In the genomic region with DNA sequence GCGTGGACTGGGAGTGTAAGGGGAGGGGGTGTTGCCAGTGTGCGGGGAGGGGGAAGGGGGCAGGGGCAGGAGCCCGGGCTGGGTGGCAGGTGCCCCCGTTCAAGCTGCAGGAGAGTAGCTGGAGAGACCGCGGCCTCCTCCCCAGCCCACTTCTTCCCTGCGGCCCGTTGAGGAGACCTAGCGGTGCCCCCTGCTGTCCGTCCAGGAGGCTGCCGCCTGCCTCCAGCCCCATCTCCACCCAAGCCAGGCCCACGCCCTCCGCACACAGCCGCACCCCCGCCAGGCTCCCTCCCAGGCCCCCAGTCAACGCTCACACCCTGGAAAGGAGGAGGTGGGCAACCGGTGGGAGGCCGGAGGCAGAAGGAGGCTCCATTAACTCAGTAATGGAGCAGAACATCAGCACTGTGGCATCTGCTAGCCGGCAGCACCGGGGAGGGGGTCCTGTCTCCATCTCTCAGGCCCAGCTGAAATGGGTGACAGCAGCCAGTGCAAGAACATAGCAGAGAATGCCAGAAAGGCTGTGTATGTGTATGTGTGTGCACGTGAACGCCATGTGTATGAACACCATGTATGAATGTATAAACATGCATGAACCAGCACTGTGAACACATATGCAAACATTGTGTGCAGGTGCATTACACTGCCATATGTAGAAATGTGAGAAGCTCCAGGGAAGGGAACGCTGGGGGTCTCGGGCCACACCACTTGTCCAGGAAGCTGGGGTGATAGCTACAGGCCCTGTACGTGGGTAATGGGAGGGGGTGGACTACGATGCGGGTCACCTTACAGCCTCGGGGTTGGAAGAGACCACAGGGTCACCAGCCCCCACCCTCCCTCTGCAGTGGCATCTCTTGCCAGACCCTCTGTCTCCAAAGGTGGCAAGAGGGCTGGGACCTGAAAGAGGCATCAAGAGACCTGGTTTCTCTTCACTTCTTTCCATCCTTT, we compare ENCODE assay signal across 8 cellular contexts.
A peak's percentile ranks its signal among the peaks of the same experiment; 100 is the strongest.
DNase-seq lines count a peak whose midpoint lies in the region; ATAC-seq and TF ChIP-seq lines count a peak whose summit lies in the region.

No MANE protein-coding gene starts in this region.

- H3K4me1 Mint-ChIP-seq in activated naive CD4-positive, alpha-beta T cell treated with anti-CD3 and anti-CD28 coated beads, Interleukin-2, amount 10 ng/mL, durations not matched to agents 7 days and 5 days, result peaks cover 26% of the 10 kb centered on the region

- no peaks in the 10 kb centered on the region for H3K9me3 Mint-ChIP-seq in activated naive CD4-positive, alpha-beta T cell treated with anti-CD3 and anti-CD28 coated beads, Interleukin-2, amount 10 ng/mL, durations not matched to agents 7 days and 5 days

- CTCF ChIA-PET in activated naive CD4-positive, alpha-beta T cell treated with anti-CD3 and anti-CD28 coated beads, Interleukin-2, amount 10 ng/mL, durations not matched to agents 7 days and 5 days (lab: Charles Lee), result interaction anchor here (0.8 to 2.2 kb wide), 6 partner anchors 9 to 234 kb away, joined by 3 to 5 read pairs (median 3); no protein-coding TSS in a partner anchor

- H3K36me3 Mint-ChIP-seq in activated naive CD4-positive, alpha-beta T cell treated with anti-CD3 and anti-CD28 coated beads, Interleukin-2, amount 10 ng/mL, durations not matched to agents 7 days and 5 days, result no peaks in the 10 kb centered on the region

- peaks cover 47% of the 10 kb centered on the region for H3K27me3 Mint-ChIP-seq in activated naive CD4-positive, alpha-beta T cell treated with anti-CD3 and anti-CD28 coated beads, Interleukin-2, amount 10 ng/mL, durations not matched to agents 7 days and 5 days

- no peak overlapping the region for H3K4me3 ChIP-seq in GM12875 (ENCODE audit: low read depth, low read length)

- intact Hi-C loops in Right ventricle myocardium superior (cut with DNase I), result no loop called here

- no peak overlapping the region for H3K27ac Mint-ChIP-seq in activated naive CD4-positive, alpha-beta T cell treated with anti-CD3 and anti-CD28 coated beads, Interleukin-2, amount 10 ng/mL, durations not matched to agents 7 days and 5 days

- TF ChIP-seq CTCF in GM12875 (IDR thresholded peaks at IDR 0.05; ENCODE audit: borderline replicate concordance, insufficient read depth, low read depth, low read length), result peak; percentile 82

- peak; percentile 64 for DNase-seq in A172 (ENCODE audit: low spot score)
- DNase-seq in HuH-7.5 (ENCODE audit: low spot score), result peak; percentile 86
- peak; percentile 76 for DNase-seq in SK-N-DZ (ENCODE audit: low spot score)
- DNase-seq in activated naive CD4-positive, alpha-beta T cell treated with anti-CD3 and anti-CD28 coated beads, Interleukin-2, amount 10 ng/mL, durations not matched to agents 7 days and 5 days, result peak; percentile 75
- DNase-seq in Right ventricle myocardium superior, result peak; percentile 85
- peak; percentile 73 for DNase-seq in retina

- ATAC-seq in Right ventricle myocardium superior (ENCODE audit: poor library complexity) (peak; percentile 83), GM19452 (IDR thresholded peaks at IDR 0.05; ENCODE audit: unreplicated experiment) (no peak)

- no peak overlapping the region for H3K4me3 Mint-ChIP-seq in activated naive CD4-positive, alpha-beta T cell treated with anti-CD3 and anti-CD28 coated beads, Interleukin-2, amount 10 ng/mL, durations not matched to agents 7 days and 5 days
